1 cellular context compared by ENCODE assay signal in the genomic region with DNA sequence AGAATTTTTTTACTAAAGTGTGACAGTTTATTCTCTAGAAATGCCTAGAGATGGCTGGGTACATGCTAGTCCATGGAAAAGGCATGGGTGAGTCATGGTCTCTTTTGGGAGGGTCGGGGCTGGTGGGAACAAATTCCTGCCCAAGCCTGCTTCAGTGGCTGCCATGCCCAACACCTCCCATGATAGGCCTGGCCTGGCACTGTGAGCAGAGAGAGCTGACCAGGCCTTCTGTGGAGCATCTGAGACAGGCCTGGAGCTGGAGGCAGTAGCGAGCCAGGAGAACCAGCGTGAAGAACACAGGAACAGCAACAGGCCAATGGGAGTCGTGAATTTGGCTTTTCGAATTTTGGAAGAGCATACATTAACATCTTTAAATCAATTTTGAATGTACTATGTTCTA.
TF ChIP-seq lines count a peak whose summit lies in the region.

No MANE protein-coding gene starts in this region.

TF ChIP-seq in WTC11, 78 proteins besides CTCF, POLR2A, EP300 and RAD21 (continued from another document):
- TF ChIP-seq, protein P1, sequence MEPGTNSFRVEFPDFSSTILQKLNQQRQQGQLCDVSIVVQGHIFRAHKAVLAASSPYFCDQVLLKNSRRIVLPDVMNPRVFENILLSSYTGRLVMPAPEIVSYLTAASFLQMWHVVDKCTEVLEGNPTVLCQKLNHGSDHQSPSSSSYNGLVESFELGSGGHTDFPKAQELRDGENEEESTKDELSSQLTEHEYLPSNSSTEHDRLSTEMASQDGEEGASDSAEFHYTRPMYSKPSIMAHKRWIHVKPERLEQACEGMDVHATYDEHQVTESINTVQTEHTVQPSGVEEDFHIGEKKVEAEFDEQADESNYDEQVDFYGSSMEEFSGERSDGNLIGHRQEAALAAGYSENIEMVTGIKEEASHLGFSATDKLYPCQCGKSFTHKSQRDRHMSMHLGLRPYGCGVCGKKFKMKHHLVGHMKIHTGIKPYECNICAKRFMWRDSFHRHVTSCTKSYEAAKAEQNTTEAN (CRISPR knock-in tag; IDR thresholded peaks at IDR 0.05), result no peak
- TF ChIP-seq SMAD3 (CRISPR knock-in tag; IDR thresholded peaks at IDR 0.05; ENCODE audit: borderline replicate concordance), result no peak
- TF ChIP-seq ATF1 (CRISPR knock-in tag; IDR thresholded peaks at IDR 0.05), result no peak
- TF ChIP-seq, protein P2, sequence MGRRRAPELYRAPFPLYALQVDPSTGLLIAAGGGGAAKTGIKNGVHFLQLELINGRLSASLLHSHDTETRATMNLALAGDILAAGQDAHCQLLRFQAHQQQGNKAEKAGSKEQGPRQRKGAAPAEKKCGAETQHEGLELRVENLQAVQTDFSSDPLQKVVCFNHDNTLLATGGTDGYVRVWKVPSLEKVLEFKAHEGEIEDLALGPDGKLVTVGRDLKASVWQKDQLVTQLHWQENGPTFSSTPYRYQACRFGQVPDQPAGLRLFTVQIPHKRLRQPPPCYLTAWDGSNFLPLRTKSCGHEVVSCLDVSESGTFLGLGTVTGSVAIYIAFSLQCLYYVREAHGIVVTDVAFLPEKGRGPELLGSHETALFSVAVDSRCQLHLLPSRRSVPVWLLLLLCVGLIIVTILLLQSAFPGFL (CRISPR knock-in tag; IDR thresholded peaks at IDR 0.05; ENCODE audit: borderline replicate concordance), result no peak
- TF ChIP-seq, protein P3, sequence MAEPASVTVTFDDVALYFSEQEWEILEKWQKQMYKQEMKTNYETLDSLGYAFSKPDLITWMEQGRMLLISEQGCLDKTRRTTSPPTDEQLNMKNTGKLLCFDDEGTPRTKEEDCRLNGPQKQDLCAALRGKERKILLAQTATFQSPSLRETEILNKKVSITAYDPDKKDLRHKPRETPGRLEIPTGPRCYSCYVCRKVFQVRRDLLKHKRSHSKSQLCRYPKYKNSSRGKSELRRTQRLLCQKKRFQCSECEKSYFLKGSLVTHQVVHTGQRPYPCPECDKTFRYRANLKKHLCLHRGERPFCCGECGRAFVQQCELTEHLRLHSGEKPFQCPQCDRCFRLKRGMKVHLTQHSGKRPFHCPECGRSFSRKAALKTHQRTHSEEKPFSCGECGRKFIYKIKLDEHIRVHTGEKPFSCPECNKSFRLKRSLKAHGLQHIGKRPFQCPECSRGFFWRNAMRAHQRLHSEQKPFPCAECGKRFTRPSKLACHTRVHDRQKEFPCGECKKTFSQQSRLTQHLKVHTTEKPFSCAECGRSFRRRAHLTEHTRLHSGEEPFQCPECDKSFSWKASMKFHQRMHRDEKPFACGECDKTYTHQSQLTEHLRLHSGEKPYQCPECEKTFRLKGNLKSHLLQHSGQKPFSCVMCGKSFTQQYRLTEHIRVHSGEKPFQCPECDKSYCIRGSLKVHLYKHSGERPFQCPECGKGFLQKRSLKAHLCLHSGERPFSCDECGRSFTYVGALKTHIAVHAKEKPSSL (CRISPR knock-in tag; conservative IDR thresholded peaks at IDR 0.05), result no peak
- TF ChIP-seq, protein P4, sequence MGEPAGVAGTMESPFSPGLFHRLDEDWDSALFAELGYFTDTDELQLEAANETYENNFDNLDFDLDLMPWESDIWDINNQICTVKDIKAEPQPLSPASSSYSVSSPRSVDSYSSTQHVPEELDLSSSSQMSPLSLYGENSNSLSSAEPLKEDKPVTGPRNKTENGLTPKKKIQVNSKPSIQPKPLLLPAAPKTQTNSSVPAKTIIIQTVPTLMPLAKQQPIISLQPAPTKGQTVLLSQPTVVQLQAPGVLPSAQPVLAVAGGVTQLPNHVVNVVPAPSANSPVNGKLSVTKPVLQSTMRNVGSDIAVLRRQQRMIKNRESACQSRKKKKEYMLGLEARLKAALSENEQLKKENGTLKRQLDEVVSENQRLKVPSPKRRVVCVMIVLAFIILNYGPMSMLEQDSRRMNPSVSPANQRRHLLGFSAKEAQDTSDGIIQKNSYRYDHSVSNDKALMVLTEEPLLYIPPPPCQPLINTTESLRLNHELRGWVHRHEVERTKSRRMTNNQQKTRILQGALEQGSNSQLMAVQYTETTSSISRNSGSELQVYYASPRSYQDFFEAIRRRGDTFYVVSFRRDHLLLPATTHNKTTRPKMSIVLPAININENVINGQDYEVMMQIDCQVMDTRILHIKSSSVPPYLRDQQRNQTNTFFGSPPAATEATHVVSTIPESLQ (CRISPR knock-in tag; IDR thresholded peaks at IDR 0.05), result no peak
- TF ChIP-seq TEAD4 (CRISPR knock-in tag; IDR thresholded peaks at IDR 0.05), result no peak
- no peak for TF ChIP-seq SOX15 (CRISPR knock-in tag; IDR thresholded peaks at IDR 0.05)
- TF ChIP-seq ZNF138 (CRISPR knock-in tag; conservative IDR thresholded peaks at IDR 0.05), result no peak
- no peak for TF ChIP-seq MYBL2 (CRISPR knock-in tag; IDR thresholded peaks at IDR 0.05)
- no peak for TF ChIP-seq NR3C1 (CRISPR knock-in tag; conservative IDR thresholded peaks at IDR 0.05; ENCODE audit: low read depth)
